Comparison of ENCODE assay signal across 32 cellular contexts in the genomic region with DNA sequence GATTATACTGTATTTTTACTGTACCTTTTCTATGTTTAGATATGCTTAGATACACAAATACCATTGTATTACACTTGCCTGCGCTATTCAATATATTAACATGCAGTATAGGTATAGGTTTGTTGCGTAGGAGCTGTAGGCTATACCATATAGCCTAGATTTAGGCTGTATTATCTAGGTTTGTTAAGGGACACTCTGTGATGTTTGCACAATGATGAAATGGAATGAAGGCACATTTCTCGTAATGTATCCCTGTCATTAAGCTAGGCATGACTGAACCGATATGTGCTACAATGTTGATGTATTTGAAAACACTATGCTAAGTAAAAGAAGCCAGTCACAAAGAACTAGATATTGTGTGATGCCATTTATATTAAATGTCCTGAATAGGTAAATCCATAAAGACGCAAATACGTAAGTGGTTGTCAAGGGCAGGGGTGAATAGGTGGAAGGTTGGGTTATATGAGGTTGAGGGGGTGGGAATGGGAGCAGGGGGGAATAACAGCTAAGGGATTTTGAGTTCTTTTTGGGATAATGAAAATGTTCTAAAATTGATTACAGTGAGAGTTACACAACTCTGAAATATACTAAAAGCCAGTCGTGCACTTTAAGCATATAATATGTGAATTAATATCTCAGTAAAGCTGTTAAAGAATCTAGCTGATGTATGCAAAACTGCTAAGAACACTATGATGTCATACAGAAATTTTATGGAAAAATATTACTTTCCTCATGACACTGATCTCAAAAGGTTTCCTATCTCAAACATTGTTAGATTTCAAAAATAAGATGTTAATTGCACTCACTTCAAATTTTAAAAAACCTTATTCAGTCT.
A peak's percentile ranks its signal among the peaks of the same experiment; 100 is the strongest.
DNase-seq lines count a peak whose midpoint lies in the region; ATAC-seq, FAIRE-seq and TF ChIP-seq lines count a peak whose summit lies in the region.
"Had no signal": no experiment of that assay in that cellular context is flagged by ENCODE, and none has a peak within 500 bp of the region (broad histone marks: within the 10 kb centered on the region; RNA-seq: fewer than 3 reads in every experiment).

No MANE protein-coding gene starts in this region.

- WGBS in K562 (ENCODE audit: insufficient coverage, low coverage, missing lambda C conversion rate) = 82% methylated on average over 7 of the region's 7 CpGs
- 92% methylated on average over 7 of the region's 7 CpGs for WGBS in esophagus muscularis mucosa

- peaks cover 11% of the 10 kb centered on the region for H3K4me1 ChIP-seq in ACC112 (ENCODE audit: control insufficient read depth, insufficient read depth, low read length, unreplicated experiment)
- H3K4me1 ChIP-seq in Caco-2 = peaks cover 24% of the 10 kb centered on the region
- H3K4me1 ChIP-seq in PC-3 (ENCODE audit: insufficient read depth, low read length) = peaks cover 14% of the 10 kb centered on the region
- H3K4me1 ChIP-seq in K562 (replicated peaks in 1 of 2; ENCODE audit: control insufficient read depth in 2 of 2, insufficient read depth in 2 of 2, low read length in 2 of 2) = peaks cover 0 to 12% of the 10 kb centered on the region in 2 experiments; a peak in 3 of 5 replicates
- peaks cover 11 to 15% (median 13%) of the 10 kb centered on the region in 4 donors for H3K4me1 ChIP-seq in esophagus muscularis mucosa

- H3K27ac ChIP-seq in ACC112 (ENCODE audit: low read depth, low read length) (peak overlapping the region; percentile 13; the same call in 1 of the 2 replicates), PC-3 (ENCODE audit: low read length) (no peak overlapping the region), K562 (ENCODE audit: extremely low read depth, low read depth, low read length) (no peak overlapping the region; the same call in 2 of the 3 replicates), esophagus muscularis mucosa (replicated peaks in 1 of 4) (no peak overlapping the region)
- H3K27ac ChIP-seq: coronary artery, skin epidermis, upper lobe of right lung had no signal

- H3K4me3 ChIP-seq in ACC112 (ENCODE audit: low read depth, low read length) (no peak overlapping the region), Caco-2 (ENCODE audit: low read depth, low read length) (no peak overlapping the region), PC-3 (ENCODE audit: low read length) (no peak overlapping the region), K562 (no peak overlapping the region), esophagus muscularis mucosa (no peak overlapping the region)
- H3K4me3 ChIP-seq: coronary artery, lung, mucosa of descending colon, skin epidermis, upper lobe of right lung had no signal

- in situ Hi-C loops in K562 (cut with MboI) = no loop called here

- H3K9me3 ChIP-seq in Caco-2 (no peaks in the 10 kb centered on the region), PC-3 (ENCODE audit: low read length) (no peaks in the 10 kb centered on the region), K562 (replicated peaks; ENCODE audit: control insufficient read depth, insufficient read depth, low read depth, low read length) (no peaks in the 10 kb centered on the region), esophagus muscularis mucosa (no peaks in the 10 kb centered on the region)
- H3K9me3 ChIP-seq: mucosa of descending colon, upper lobe of right lung had no signal

- BruUV-seq in Caco-2 (replicated peaks; lab: Mats Ljungman, UMichigan) = TSS peak; percentile 4
- BruUV-seq in PC-3 (replicated peaks; lab: Mats Ljungman, UMichigan) = no TSS peak
- no TSS peak for BruUV-seq in K562 (replicated peaks; lab: Mats Ljungman, UMichigan)

- TF ChIP-seq POLR2A in K562 (conservative IDR thresholded peaks at IDR 0.05) (no peak), esophagus muscularis mucosa (IDR thresholded peaks at IDR 0.05; ENCODE audit: low read depth) (no peak)

- H3K9ac ChIP-seq in PC-3 (ENCODE audit: low read length) = no peak overlapping the region
- no peak overlapping the region for H3K9ac ChIP-seq in K562 (ENCODE audit: insufficient read depth in 1 of 2, low read depth in 2 of 2, low read length in 2 of 2)

- H3K36me3 ChIP-seq in ACC112 (ENCODE audit: insufficient read depth, low read length) (peaks cover under 1% of the 10 kb centered on the region; the same call in 1 of the 2 replicates), Caco-2 (ENCODE audit: control insufficient read depth, insufficient read depth, low read length) (0 out of 2 replicates have a peak, but pooled peaks cover 1% of the 10 kb centered on the region), PC-3 (ENCODE audit: low read depth, low read length) (no peaks in the 10 kb centered on the region), K562 (ENCODE audit: control insufficient read depth, insufficient read depth, low read length) (peaks cover 1% of the 10 kb centered on the region; the same call in 1 of the 3 replicates), esophagus muscularis mucosa (no peaks in the 10 kb centered on the region)

- H4K20me1 ChIP-seq in PC-3 (ENCODE audit: low read length) = no peaks in the 10 kb centered on the region
- no peaks in the 10 kb centered on the region for H4K20me1 ChIP-seq in K562 (replicated peaks; ENCODE audit: control insufficient read depth, insufficient read depth, low read length)

- H3K27ac Mint-ChIP-seq in Caco-2 (ENCODE audit: unreplicated experiment) = no peak overlapping the region
- no peak overlapping the region for H3K27ac Mint-ChIP-seq in activated CD8-positive, alpha-beta T cell treated with anti-CD3 and anti-CD28 coated beads for 36 hours
- H3K27ac Mint-ChIP-seq: CD4-positive, alpha-beta T cell; nephron progenitor cell had no signal

- peak; percentile 33 for ATAC-seq in PC-3
- ATAC-seq in K562 = no peak; the same call in 2 of the 3 replicates
- no peak for ATAC-seq in activated CD8-positive, alpha-beta T cell treated with anti-CD3 and anti-CD28 coated beads for 36 hours
- ATAC-seq: effector memory CD8-positive, alpha-beta T cell; left cardiac atrium; mucosa of descending colon; upper lobe of right lung had no signal

- CTCF ChIA-PET in Caco-2 (lab: Charles Lee) (interaction anchor here (0.5 to 1.5 kb wide), 3 partner anchors 33 to 1065 kb away, joined by 3 read pairs; no protein-coding TSS in a partner anchor), PC-3 (lab: Charles Lee) (no interaction called here), K562 (lab: Yijun Ruan, JAX; ENCODE audit: low intra/inter-chr PET ratio) (no interaction called here)
- CTCF ChIA-PET in activated CD8-positive, alpha-beta T cell treated with anti-CD3 and anti-CD28 coated beads for 36 hours (lab: Charles Lee) = interaction anchor here (0.6 to 3.8 kb wide), 3 partner anchors 21 to 358 kb away, joined by 3 to 14 read pairs (median 4); no protein-coding TSS in a partner anchor

- H2AFZ ChIP-seq in ACC112 (ENCODE audit: low read length, unreplicated experiment) = no peak overlapping the region
- H2AFZ ChIP-seq in PC-3 (ENCODE audit: low read length) = no peak overlapping the region
- H2AFZ ChIP-seq in K562 (ENCODE audit: low read depth, low read length) = no peak overlapping the region

- H3K36me3 Mint-ChIP-seq in Caco-2 (ENCODE audit: insufficient read depth, unreplicated experiment) = peaks cover 50% of the 10 kb centered on the region
- H3K36me3 Mint-ChIP-seq in activated CD8-positive, alpha-beta T cell treated with anti-CD3 and anti-CD28 coated beads for 36 hours (ENCODE audit: low read depth) = peaks cover 44% of the 10 kb centered on the region

- TF ChIP-seq CTCF in Caco-2 (IDR thresholded peaks at IDR 0.05; ENCODE audit: insufficient read depth in 1 of 2, low read depth in 1 of 2, low read length in 1 of 2, severe bottlenecking in 1 of 2, unreplicated experiment in 1 of 2) (no peak), PC-3 (conservative IDR thresholded peaks at IDR 0.05; ENCODE audit: low read depth, low read length) (no peak), K562 (IDR thresholded peaks at IDR 0.05 in 2 of 3, conservative IDR thresholded peaks at IDR 0.05 in 1 of 3; ENCODE audit: insufficient read depth in 2 of 3, low read depth in 1 of 3, low read length in 3 of 3) (no peak), esophagus muscularis mucosa (IDR thresholded peaks at IDR 0.05) (no peak)
- no peak for TF ChIP-seq CTCF in activated CD8-positive, alpha-beta T cell treated with anti-CD3 and anti-CD28 coated beads for 36 hours (IDR thresholded peaks at IDR 0.05)

- H3K27me3 ChIP-seq in ACC112 (ENCODE audit: insufficient read depth, low read length) (no peaks in the 10 kb centered on the region), Caco-2 (replicated peaks; ENCODE audit: control insufficient read depth, insufficient read depth, low read length) (no peaks in the 10 kb centered on the region), PC-3 (ENCODE audit: low read length) (no peaks in the 10 kb centered on the region), K562 (ENCODE audit: control insufficient read depth in 2 of 2, insufficient read depth in 2 of 2, low read length in 2 of 2) (no peaks in the 10 kb centered on the region), esophagus muscularis mucosa (no peaks in the 10 kb centered on the region)
- H3K27me3 ChIP-seq: upper lobe of right lung had no signal

- DNase-seq in Caco-2 (no peak), PC-3 (no peak), K562 (ENCODE audit: extremely low read depth in 1 of 4, low spot score in 3 of 4) (no peak), esophagus muscularis mucosa (ENCODE audit: extremely low spot score) (no peak), NCI-H69 (lab: John Stamatoyannopoulos, UW) (no peak), NCI-H82 (lab: John Stamatoyannopoulos, UW) (no peak)
- no peak for DNase-seq in activated CD8-positive, alpha-beta T cell treated with anti-CD3 and anti-CD28 coated beads for 36 hours
- DNase-seq: activated CD4-positive, alpha-beta T cell treated with anti-CD3 and anti-CD28 coated beads for 1 hour; activated CD8-positive, alpha-beta memory T cell treated with anti-CD3 and anti-CD28 coated beads for 24 hours; activated effector memory CD4-positive, alpha-beta T cell treated with anti-CD3 and anti-CD28 coated beads, Interleukin-2, amount 50 U/mL, for 16 hours; activated T-cell treated with anti-CD3 and anti-CD28 coated beads for 4 hours; caudate nucleus; CD4-positive, alpha-beta T cell; effector memory CD8-positive, alpha-beta T cell; H7; hypothalamus; left cardiac atrium; mucosa of descending colon; NCI-H1048; NCI-H526; nephron progenitor cell; retina; SIG-M5; stimulated activated naive CD4-positive, alpha-beta T cell treated with Interleukin-2 at 50 U/mL for 16 hours; upper lobe of right lung had no signal

- no peaks in the 10 kb centered on the region for H3F3A ChIP-seq in PC-3 (ENCODE audit: low read length, unreplicated experiment)

- no peak overlapping the region for H3K4me3 Mint-ChIP-seq in Caco-2 (ENCODE audit: unreplicated experiment)
- H3K4me3 Mint-ChIP-seq in activated CD8-positive, alpha-beta T cell treated with anti-CD3 and anti-CD28 coated beads for 36 hours = no peak overlapping the region
- H3K4me3 Mint-ChIP-seq: CD4-positive, alpha-beta T cell; effector memory CD8-positive, alpha-beta T cell; nephron progenitor cell had no signal

- H3K4me1 Mint-ChIP-seq in Caco-2 (ENCODE audit: low read depth, unreplicated experiment) = peaks cover 36% of the 10 kb centered on the region
- peaks cover 49% of the 10 kb centered on the region for H3K4me1 Mint-ChIP-seq in activated CD8-positive, alpha-beta T cell treated with anti-CD3 and anti-CD28 coated beads for 36 hours (ENCODE audit: low read depth)
- H3K4me1 Mint-ChIP-seq: nephron progenitor cell had no signal

- no peaks in the 10 kb centered on the region for H3K9me2 ChIP-seq in PC-3 (replicated peaks; ENCODE audit: low read length)

- TF ChIP-seq RAD21 in K562 (CRISPR knock-in tag; conservative IDR thresholded peaks at IDR 0.05 in 1 of 2, IDR thresholded peaks at IDR 0.05 in 1 of 2) = no peak

- no peak for FAIRE-seq in K562 (lab: Jason Lieb, UNC)
- FAIRE-seq: GM18507, GM19239, RCC 7860 had no signal

- no peaks in the 10 kb centered on the region for H3K9me1 ChIP-seq in K562 (ENCODE audit: control insufficient read depth, insufficient read depth, low read length)

- H3K79me2 ChIP-seq in ACC112 (ENCODE audit: control insufficient read depth, insufficient read depth, low read length, unreplicated experiment) (peaks cover 20% of the 10 kb centered on the region), PC-3 (ENCODE audit: low read length) (peaks cover 4% of the 10 kb centered on the region), K562 (ENCODE audit: control insufficient read depth, insufficient read depth, low read length) (peaks cover 19% of the 10 kb centered on the region)

- TF ChIP-seq EP300 in K562 (IDR thresholded peaks at IDR 0.05; ENCODE audit: low read length) = no peak
- no peak for TF ChIP-seq EP300 in esophagus muscularis mucosa (IDR thresholded peaks at IDR 0.05)

- POLR2A ChIA-PET in Caco-2 (lab: Charles Lee) = interaction anchor here (0.5 to 0.6 kb wide), 2 partner anchors 14 to 98 kb away, joined by 4 to 5 read pairs; no protein-coding TSS in a partner anchor
- POLR2A ChIA-PET in PC-3 (lab: Charles Lee; ENCODE audit: unreplicated experiment) = no interaction called here
- POLR2A ChIA-PET in K562 (lab: Yijun Ruan, JAX) = no interaction called here
- POLR2A ChIA-PET in activated CD8-positive, alpha-beta T cell treated with anti-CD3 and anti-CD28 coated beads for 36 hours (lab: Charles Lee) = interaction anchor here (0.6 to 1.5 kb wide), 2 partner anchors 14 to 445 kb away, joined by 3 read pairs; no protein-coding TSS in a partner anchor

- H3K4me2 ChIP-seq in PC-3 (ENCODE audit: low read length) (peak overlapping the region; percentile 24), K562 (ENCODE audit: insufficient read depth, low read length) (no peak overlapping the region)

- H3K27me3 Mint-ChIP-seq in Caco-2 (ENCODE audit: insufficient read depth, unreplicated experiment) = no peaks in the 10 kb centered on the region
- no peaks in the 10 kb centered on the region for H3K27me3 Mint-ChIP-seq in activated CD8-positive, alpha-beta T cell treated with anti-CD3 and anti-CD28 coated beads for 36 hours
- H3K27me3 Mint-ChIP-seq: CD4-positive, alpha-beta T cell; effector memory CD8-positive, alpha-beta T cell had no signal

- no peaks in the 10 kb centered on the region for H3K9me3 Mint-ChIP-seq in Caco-2 (ENCODE audit: unreplicated experiment)
- no peaks in the 10 kb centered on the region for H3K9me3 Mint-ChIP-seq in activated CD8-positive, alpha-beta T cell treated with anti-CD3 and anti-CD28 coated beads for 36 hours
- H3K9me3 Mint-ChIP-seq: CD4-positive, alpha-beta T cell; effector memory CD8-positive, alpha-beta T cell had no signal

- intact Hi-C loops in Caco-2 (cut with micrococcal nuclease; ENCODE audit: unreplicated experiment) (no loop called here), PC-3 (cut with micrococcal nuclease) (loop anchor here (2.0 kb wide), 1 partner anchor 30 kb away; no protein-coding TSS in a partner anchor), K562 (cut with micrococcal nuclease) (no loop called here), esophagus muscularis mucosa (cut with DNase I) (no loop called here)
- intact Hi-C loops in activated CD8-positive, alpha-beta T cell treated with anti-CD3 and anti-CD28 coated beads for 36 hours (cut with micrococcal nuclease) = no loop called here

Comparison
In these comparisons a context has a peak if more than half of its experiments do, and no peak if none do; other contexts are left out.
1. CTCF ChIA-PET loops: an anchor here in Caco-2 (0.5 to 1.5 kb wide) and activated CD8-positive, alpha-beta T cell treated with anti-CD3 and anti-CD28 coated beads for 36 hours (0.6 to 3.8 kb wide); none called in PC-3 and K562.
2. POLR2A ChIA-PET loops: an anchor here in Caco-2 (0.5 to 0.6 kb wide) and activated CD8-positive, alpha-beta T cell treated with anti-CD3 and anti-CD28 coated beads for 36 hours (0.6 to 1.5 kb wide); none called in PC-3 and K562.